Comparison of ENCODE assay signal across 8 cellular contexts in the genomic region with DNA sequence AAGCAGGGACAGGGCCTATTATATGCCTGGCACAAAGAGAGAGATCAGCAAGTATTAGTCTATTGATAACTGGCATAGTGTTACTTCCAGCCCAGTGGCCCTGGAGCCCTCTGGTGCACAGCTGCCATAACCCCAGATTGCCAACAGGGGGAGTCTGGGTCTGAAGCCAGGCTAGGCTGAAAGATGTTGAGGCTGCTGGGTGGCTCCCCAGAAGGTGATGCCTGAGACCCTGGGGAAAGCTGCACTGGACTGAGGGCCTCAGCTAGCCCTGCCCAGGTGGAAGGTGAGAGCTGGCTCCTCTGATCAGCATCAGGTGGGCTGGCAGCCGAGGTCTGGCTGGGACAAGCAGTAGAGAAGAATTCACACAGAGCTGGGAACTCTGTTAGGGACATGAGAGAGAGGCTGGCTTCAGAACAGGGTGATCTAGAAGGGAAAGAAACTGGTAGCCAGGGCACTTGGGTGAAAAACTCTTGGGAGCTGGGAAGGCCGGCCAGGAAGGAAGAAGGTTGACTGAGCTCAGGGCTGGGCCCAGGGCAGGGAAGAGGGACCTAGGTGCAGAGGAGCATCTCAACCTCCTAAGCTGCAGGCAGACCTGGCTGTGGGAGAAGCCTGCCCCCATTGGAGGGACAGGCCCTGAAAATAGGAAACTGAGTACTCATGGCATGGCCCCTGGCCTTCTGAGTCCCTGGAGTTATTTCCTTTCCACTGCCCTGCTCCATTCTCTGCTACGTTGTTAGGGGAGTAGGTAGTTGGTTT. TPM values are rescaled to one million over a fixed set of nuclear protein-coding genes. Genes with fewer than 3 reads are reported as not detected.
A peak's percentile ranks its signal among the peaks of the same experiment; 100 is the strongest.
DNase-seq lines count a peak whose midpoint lies in the region; ATAC-seq and TF ChIP-seq lines count a peak whose summit lies in the region.

No MANE protein-coding gene starts in this region.

- H3K4me1 ChIP-seq in heart right ventricle: peaks cover 0 to 14% (median 0%) of the 10 kb centered on the region in 9 donors

- H3K27ac ChIP-seq in AG04450 (ENCODE audit: low read depth, low read length) (no peak overlapping the region), heart right ventricle (peak overlapping the region in 1 of 10 donors; percentile 44)

- CTCF ChIA-PET in AG04450 (lab: Charles Lee): no interaction called here

- DNase-seq in AG04450 (ENCODE audit: low read depth, low spot score): no peak
- peak; percentile 54 for DNase-seq in OCI-M1 (lab: John Stamatoyannopoulos, UW)
- DNase-seq in activated T-helper 1 cell treated with Interleukin-2 at 50 U/mL for 16 hours (ENCODE audit: low read depth): peak; percentile 37
- peak in 1 of 2 donors; percentile 19 for DNase-seq in heart right ventricle
- peak; percentile 71 for DNase-seq in stimulated activated CD4-positive, alpha-beta T cell treated with anti-CD3 and anti-CD28 coated beads, Interleukin-4, amount 100 ng/mL, for 24 hours
- no peak for DNase-seq in COLO829 (ENCODE audit: low spot score)

- intact Hi-C loops in heart right ventricle (cut with DNase I): loop anchor here in 3 of 10 donors (2.0 to 5.0 kb wide), 2 partner anchors 67 to 73 kb away; no protein-coding TSS in a partner anchor

- POLR2A ChIA-PET in AG04450 (lab: Yijun Ruan, JAX): no interaction called here

- peak; percentile 52 for TF ChIP-seq CTCF in AG04450 (IDR thresholded peaks at IDR 0.05; ENCODE audit: low read depth, low read length)
- peak; percentile 32 to 88 (median 59) for TF ChIP-seq CTCF in heart right ventricle (IDR thresholded peaks at IDR 0.05)

- 49 to 61% methylated on average over 3 of the region's 3 CpGs for WGBS in heart right ventricle, 2 donors

- H3K36me3 ChIP-seq in heart right ventricle: no peaks in the 10 kb centered on the region

- H3K4me3 ChIP-seq in AG04450 (ENCODE audit: low read depth, low read length): no peak overlapping the region
- no peak overlapping the region for H3K4me3 ChIP-seq in heart right ventricle

- peak; percentile 81 for ATAC-seq in GM18517 (IDR thresholded peaks at IDR 0.05; ENCODE audit: unreplicated experiment)
- ATAC-seq in HG03039 (IDR thresholded peaks at IDR 0.05; ENCODE audit: unreplicated experiment): peak; percentile 54
- ATAC-seq in heart right ventricle: no peak

- H3K27me3 ChIP-seq in AG04450 (ENCODE audit: control insufficient read depth, insufficient read depth, low read length): no peaks in the 10 kb centered on the region
- H3K27me3 ChIP-seq in heart right ventricle: no peaks in the 10 kb centered on the region

- H3K9me3 ChIP-seq in AG04450 (ENCODE audit: control insufficient read depth, insufficient read depth, low read length) (peaks cover 11% of the 10 kb centered on the region), heart right ventricle (no peaks in the 10 kb centered on the region)

RNA-seq across cellular contexts. Expression of a gene that starts 3.9 kb away (rescaled TPM):
- polyA plus RNA-seq in AG04450 (2011; rRNA removed): not detected in 2 replicates
- not detected in 2 replicates for polyA minus RNA-seq in AG04450 (2011; rRNA and poly(A)+ RNA removed)
- total RNA-seq in heart right ventricle: 1 to 10 TPM in 2 of 10 donors, under 1 TPM in 4, not detected in 4; 0.34 to 6.4 (median 0.72) TPM
- polyA plus RNA-seq in heart right ventricle: under 1 TPM; 0.28 to 0.37 TPM

RNA-seq across cellular contexts. Expression of a gene that starts 28.4 kb away (rescaled TPM):
- polyA plus RNA-seq in AG04450 (2011; rRNA removed): not detected in 2 replicates
- polyA minus RNA-seq in AG04450 (2011; rRNA and poly(A)+ RNA removed): not detected in 2 replicates
- total RNA-seq in heart right ventricle: 10 to 100 TPM in 1 of 10 donors, 1 to 10 TPM in 3, under 1 TPM in 5, not detected in 1; 0.35 to 19.2 (median 0.96) TPM
- polyA plus RNA-seq in heart right ventricle: 1 to 10 TPM in 1 of 2 donors, under 1 TPM in 1; 0.46 to 1.8 TPM

RNA-seq across cellular contexts. Expression of a gene that starts 29.6 kb away (rescaled TPM):
- polyA plus RNA-seq in AG04450 (2011; rRNA removed): not detected in 2 replicates
- polyA minus RNA-seq in AG04450 (2011; rRNA and poly(A)+ RNA removed): not detected in 2 replicates
- total RNA-seq in heart right ventricle: 1 to 10 TPM in 5 of 10 donors, under 1 TPM in 4, not detected in 1; 0.49 to 2.4 (median 1.1) TPM
- under 1 TPM in 1 of 2 donors, not detected in 1; 0.23 TPM for polyA plus RNA-seq in heart right ventricle

Comparison
In these comparisons a context has a peak if more than half of its experiments do, and no peak if none do; other contexts are left out.
1. DNase-seq: peak in OCI-M1 (single experiment), activated T-helper 1 cell treated with Interleukin-2 at 50 U/mL for 16 hours (single experiment) and stimulated activated CD4-positive, alpha-beta T cell treated with anti-CD3 and anti-CD28 coated beads, Interleukin-4, amount 100 ng/mL, for 24 hours (single experiment); none in AG04450 (single experiment) and COLO829 (single experiment).
2. ATAC-seq: peak in GM18517 (single experiment) and HG03039 (single experiment); none in heart right ventricle (0 of 8).